ENCODE assay signal across 10 cellular contexts in genomic region chr18:22346968-22347611, GRCh38.
DNase-seq lines count a peak whose midpoint lies in the region; ATAC-seq and TF ChIP-seq lines count a peak whose summit lies in the region.
"Had no signal": no experiment of that assay in that cellular context is flagged by ENCODE, and none has a peak within 500 bp of the region (broad histone marks: within the 10 kb centered on the region; RNA-seq: fewer than 3 reads in every experiment).

No MANE protein-coding gene starts in this region.

- no peaks in the 10 kb centered on the region for H3K36me3 ChIP-seq in upper lobe of left lung
- H3K36me3 ChIP-seq in suprapubic skin: no peaks in the 10 kb centered on the region

- H3K9me3 Mint-ChIP-seq in activated CD4-positive, alpha-beta T cell treated with anti-CD3 and anti-CD28 coated beads, Interleukin-2, amount 10 ng/mL, durations not matched to agents 7 days and 5 days: no peaks in the 10 kb centered on the region

- peaks cover 29% of the 10 kb centered on the region for H3K4me1 Mint-ChIP-seq in activated CD4-positive, alpha-beta T cell treated with anti-CD3 and anti-CD28 coated beads, Interleukin-2, amount 10 ng/mL, durations not matched to agents 7 days and 5 days

- CTCF ChIA-PET in activated CD4-positive, alpha-beta T cell treated with anti-CD3 and anti-CD28 coated beads, Interleukin-2, amount 10 ng/mL, durations not matched to agents 7 days and 5 days (lab: Charles Lee): interaction anchor here (0.5 kb wide), 1 partner anchor 143 kb away, joined by 3 read pairs; no protein-coding TSS in a partner anchor

- peak in 1 of 4 donors; percentile 69 for TF ChIP-seq EP300 in upper lobe of left lung (IDR thresholded peaks at IDR 0.05)
- TF ChIP-seq EP300 in suprapubic skin (IDR thresholded peaks at IDR 0.05): no peak

- H3K4me1 ChIP-seq in upper lobe of left lung: peaks cover 31 to 53% (median 37%) of the 10 kb centered on the region in 4 donors
- H3K4me1 ChIP-seq in suprapubic skin: peaks cover 30% of the 10 kb centered on the region

- no peak for TF ChIP-seq CTCF in upper lobe of left lung (IDR thresholded peaks at IDR 0.05)
- no peak for TF ChIP-seq CTCF in suprapubic skin (IDR thresholded peaks at IDR 0.05)

- H3K27ac Mint-ChIP-seq in activated CD4-positive, alpha-beta T cell treated with anti-CD3 and anti-CD28 coated beads, Interleukin-2, amount 10 ng/mL, durations not matched to agents 7 days and 5 days: no peak overlapping the region

- DNase-seq in activated CD4-positive, alpha-beta T cell treated with anti-CD3 and anti-CD28 coated beads, Interleukin-2, amount 10 ng/mL, durations not matched to agents 7 days and 5 days: no peak
- no peak for DNase-seq in activated CD4-positive, alpha-beta T cell treated with anti-CD3 and anti-CD28 coated beads, Interleukin-2, amount 50 U/mL, for 48 hours
- DNase-seq in dermis blood vessel endothelial cell: peak; percentile 71
- DNase-seq in lung microvascular endothelial cell (ENCODE audit: low read depth in 2 of 2): peak; percentile 14 to 55
- DNase-seq in upper lobe of left lung: peak in 1 of 2 donors; percentile 81
- no peak for DNase-seq in suprapubic skin (ENCODE audit: low spot score in 2 of 2)
- DNase-seq: activated CD4-positive, CD25-positive, alpha-beta regulatory T cell treated with anti-CD3 and anti-CD28 coated beads, Interleukin-2, amount 50 U/mL, for 72 hours; NCI-H1930 had no signal

- H3K27ac ChIP-seq in upper lobe of left lung (peak overlapping the region; percentile 79 to 88 (median 86)), suprapubic skin (no peak overlapping the region)

- WGBS in upper lobe of left lung, 2 donors: 17 to 20% methylated on average over 15 of the region's 15 CpGs
- 71% methylated on average over 15 of the region's 15 CpGs for WGBS in suprapubic skin

- POLR2A ChIA-PET in activated CD4-positive, alpha-beta T cell treated with anti-CD3 and anti-CD28 coated beads, Interleukin-2, amount 10 ng/mL, durations not matched to agents 7 days and 5 days (lab: Charles Lee): no interaction called here

- H3K9me3 ChIP-seq in upper lobe of left lung (no peaks in the 10 kb centered on the region), suprapubic skin (no peaks in the 10 kb centered on the region)

- TF ChIP-seq POLR2A in upper lobe of left lung (IDR thresholded peaks at IDR 0.05) (peak in 2 of 4 donors; percentile 36 to 50), suprapubic skin (IDR thresholded peaks at IDR 0.05) (no peak)

- H3K27me3 ChIP-seq in upper lobe of left lung (no peaks in the 10 kb centered on the region), suprapubic skin (peaks cover 37% of the 10 kb centered on the region)

- peak; percentile 68 to 80 for ATAC-seq in upper lobe of left lung (ENCODE audit: low FRiP score in 2 of 2)
- no peak for ATAC-seq in GM21619 (IDR thresholded peaks at IDR 0.05; ENCODE audit: unreplicated experiment)
- no peak for ATAC-seq in GM18511 (IDR thresholded peaks at IDR 0.05; ENCODE audit: unreplicated experiment)

- no peaks in the 10 kb centered on the region for H3K36me3 Mint-ChIP-seq in activated CD4-positive, alpha-beta T cell treated with anti-CD3 and anti-CD28 coated beads, Interleukin-2, amount 10 ng/mL, durations not matched to agents 7 days and 5 days (ENCODE audit: low read depth)

- peak overlapping the region in 2 of 4 donors; percentile 14 to 53 for H3K4me3 ChIP-seq in upper lobe of left lung
- H3K4me3 ChIP-seq in suprapubic skin: no peak overlapping the region

- H3K4me3 Mint-ChIP-seq in activated CD4-positive, alpha-beta T cell treated with anti-CD3 and anti-CD28 coated beads, Interleukin-2, amount 10 ng/mL, durations not matched to agents 7 days and 5 days: peak overlapping the region; percentile 19

- H3K27me3 Mint-ChIP-seq in activated CD4-positive, alpha-beta T cell treated with anti-CD3 and anti-CD28 coated beads, Interleukin-2, amount 10 ng/mL, durations not matched to agents 7 days and 5 days: peaks cover 49% of the 10 kb centered on the region

Comparison
In these comparisons a context has a peak if more than half of its experiments do, and no peak if none do; other contexts are left out.
1. DNase-seq: peak in dermis blood vessel endothelial cell (single experiment) and lung microvascular endothelial cell (2 of 2); none in activated CD4-positive, alpha-beta T cell treated with anti-CD3 and anti-CD28 coated beads, Interleukin-2, amount 10 ng/mL, durations not matched to agents 7 days and 5 days (single experiment), activated CD4-positive, alpha-beta T cell treated with anti-CD3 and anti-CD28 coated beads, Interleukin-2, amount 50 U/mL, for 48 hours (0 of 2) and suprapubic skin (0 of 2).
2. ATAC-seq: peak in upper lobe of left lung (2 of 2); none in GM21619 (single experiment) and GM18511 (single experiment).